In genomic region chr3:4723921-4724698, GRCh38 we compare ENCODE assay signal across 1 cellular context.
TF ChIP-seq lines count a peak whose summit lies in the region.

No MANE protein-coding gene starts in this region.

TF ChIP-seq in HepG2, 621 proteins besides CTCF, POLR2A, EP300 and RAD21 (continued from another document and continues in another):
- TF ChIP-seq RELA (CRISPR knock-in tag; IDR thresholded peaks at IDR 0.05), result no peak
- TF ChIP-seq, protein P1, sequence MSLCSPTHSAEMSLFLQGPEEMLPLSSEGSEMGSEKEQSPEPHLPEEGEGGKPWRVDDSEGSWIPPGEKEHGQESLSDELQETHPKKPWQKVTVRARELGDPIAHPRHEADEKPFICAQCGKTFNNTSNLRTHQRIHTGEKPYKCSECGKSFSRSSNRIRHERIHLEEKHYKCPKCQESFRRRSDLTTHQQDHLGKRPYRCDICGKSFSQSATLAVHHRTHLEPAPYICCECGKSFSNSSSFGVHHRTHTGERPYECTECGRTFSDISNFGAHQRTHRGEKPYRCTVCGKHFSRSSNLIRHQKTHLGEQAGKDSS (CRISPR knock-in tag; IDR thresholded peaks at IDR 0.05; ENCODE audit: borderline replicate concordance, low read depth), result no peak
- no peak for TF ChIP-seq CAMTA2 (CRISPR knock-in tag; IDR thresholded peaks at IDR 0.05; ENCODE audit: borderline replicate concordance)
- peak; percentile 68; the same call in 1 of the 2 replicates for TF ChIP-seq ZFP36L1 (CRISPR knock-in tag; IDR thresholded peaks at IDR 0.05)
- TF ChIP-seq ONECUT2 (CRISPR knock-in tag; IDR thresholded peaks at IDR 0.05), result no peak
- 0 out of 2 replicates have a peak, but pooled peaks have one; percentile 25 for TF ChIP-seq ZNF619 (CRISPR knock-in tag; IDR thresholded peaks at IDR 0.05)
- TF ChIP-seq, protein P2, sequence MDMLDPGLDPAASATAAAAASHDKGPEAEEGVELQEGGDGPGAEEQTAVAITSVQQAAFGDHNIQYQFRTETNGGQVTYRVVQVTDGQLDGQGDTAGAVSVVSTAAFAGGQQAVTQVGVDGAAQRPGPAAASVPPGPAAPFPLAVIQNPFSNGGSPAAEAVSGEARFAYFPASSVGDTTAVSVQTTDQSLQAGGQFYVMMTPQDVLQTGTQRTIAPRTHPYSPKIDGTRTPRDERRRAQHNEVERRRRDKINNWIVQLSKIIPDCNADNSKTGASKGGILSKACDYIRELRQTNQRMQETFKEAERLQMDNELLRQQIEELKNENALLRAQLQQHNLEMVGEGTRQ (IDR thresholded peaks at IDR 0.05; ENCODE audit: low read depth, low read length), result no peak
- TF ChIP-seq, protein P2 (CRISPR knock-in tag; IDR thresholded peaks at IDR 0.05; ENCODE audit: borderline replicate concordance), result no peak
- no peak for TF ChIP-seq ZFP41 (CRISPR knock-in tag; IDR thresholded peaks at IDR 0.05; ENCODE audit: borderline replicate concordance)
- TF ChIP-seq NFATC3 (CRISPR knock-in tag; IDR thresholded peaks at IDR 0.05), result no peak
- TF ChIP-seq, protein P3, sequence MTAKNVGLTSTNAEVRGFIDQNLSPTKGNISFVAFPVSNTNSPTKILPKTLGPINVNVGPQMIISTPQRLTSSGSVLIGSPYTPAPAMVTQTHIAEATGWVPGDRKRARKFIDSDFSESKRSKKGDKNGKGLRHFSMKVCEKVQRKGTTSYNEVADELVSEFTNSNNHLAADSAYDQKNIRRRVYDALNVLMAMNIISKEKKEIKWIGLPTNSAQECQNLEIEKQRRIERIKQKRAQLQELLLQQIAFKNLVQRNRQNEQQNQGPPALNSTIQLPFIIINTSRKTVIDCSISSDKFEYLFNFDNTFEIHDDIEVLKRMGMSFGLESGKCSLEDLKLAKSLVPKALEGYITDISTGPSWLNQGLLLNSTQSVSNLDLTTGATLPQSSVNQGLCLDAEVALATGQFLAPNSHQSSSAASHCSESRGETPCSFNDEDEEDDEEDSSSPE (CRISPR knock-in tag; IDR thresholded peaks at IDR 0.05), result 0 out of 2 replicates have a peak, but pooled peaks have one; percentile 26
- TF ChIP-seq MTA3 (CRISPR knock-in tag; IDR thresholded peaks at IDR 0.05), result no peak
- TF ChIP-seq, protein P4, sequence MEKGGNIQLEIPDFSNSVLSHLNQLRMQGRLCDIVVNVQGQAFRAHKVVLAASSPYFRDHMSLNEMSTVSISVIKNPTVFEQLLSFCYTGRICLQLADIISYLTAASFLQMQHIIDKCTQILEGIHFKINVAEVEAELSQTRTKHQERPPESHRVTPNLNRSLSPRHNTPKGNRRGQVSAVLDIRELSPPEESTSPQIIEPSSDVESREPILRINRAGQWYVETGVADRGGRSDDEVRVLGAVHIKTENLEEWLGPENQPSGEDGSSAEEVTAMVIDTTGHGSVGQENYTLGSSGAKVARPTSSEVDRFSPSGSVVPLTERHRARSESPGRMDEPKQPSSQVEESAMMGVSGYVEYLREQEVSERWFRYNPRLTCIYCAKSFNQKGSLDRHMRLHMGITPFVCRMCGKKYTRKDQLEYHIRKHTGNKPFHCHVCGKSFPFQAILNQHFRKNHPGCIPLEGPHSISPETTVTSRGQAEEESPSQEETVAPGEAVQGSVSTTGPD (CRISPR knock-in tag; IDR thresholded peaks at IDR 0.05), result no peak
- TF ChIP-seq HDAC1 (CRISPR knock-in tag; IDR thresholded peaks at IDR 0.05), result 0 out of 2 replicates have a peak, but pooled peaks have one; percentile 46
- TF ChIP-seq ZZZ3 (CRISPR knock-in tag; IDR thresholded peaks at IDR 0.05; ENCODE audit: borderline replicate concordance), result no peak
- TF ChIP-seq ZFAT (CRISPR knock-in tag; conservative IDR thresholded peaks at IDR 0.05), result no peak
- TF ChIP-seq CSRNP2 (CRISPR knock-in tag; conservative IDR thresholded peaks at IDR 0.05; ENCODE audit: low read depth), result no peak
- no peak for TF ChIP-seq FIP1L1 (IDR thresholded peaks at IDR 0.05; ENCODE audit: borderline replicate concordance, insufficient read depth, low read depth, low read length)
- no peak for TF ChIP-seq TRIM24 (CRISPR knock-in tag; IDR thresholded peaks at IDR 0.05)
- TF ChIP-seq, protein P5, sequence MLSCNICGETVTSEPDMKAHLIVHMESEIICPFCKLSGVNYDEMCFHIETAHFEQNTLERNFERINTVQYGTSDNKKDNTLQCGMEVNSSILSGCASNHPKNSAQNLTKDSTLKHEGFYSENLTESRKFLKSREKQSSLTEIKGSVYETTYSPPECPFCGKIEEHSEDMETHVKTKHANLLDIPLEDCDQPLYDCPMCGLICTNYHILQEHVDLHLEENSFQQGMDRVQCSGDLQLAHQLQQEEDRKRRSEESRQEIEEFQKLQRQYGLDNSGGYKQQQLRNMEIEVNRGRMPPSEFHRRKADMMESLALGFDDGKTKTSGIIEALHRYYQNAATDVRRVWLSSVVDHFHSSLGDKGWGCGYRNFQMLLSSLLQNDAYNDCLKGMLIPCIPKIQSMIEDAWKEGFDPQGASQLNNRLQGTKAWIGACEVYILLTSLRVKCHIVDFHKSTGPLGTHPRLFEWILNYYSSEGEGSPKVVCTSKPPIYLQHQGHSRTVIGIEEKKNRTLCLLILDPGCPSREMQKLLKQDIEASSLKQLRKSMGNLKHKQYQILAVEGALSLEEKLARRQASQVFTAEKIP (CRISPR knock-in tag; IDR thresholded peaks at IDR 0.05; ENCODE audit: borderline replicate concordance), result no peak
- peak; percentile 60 to 85; a peak in 3 of 4 replicates for TF ChIP-seq NR2F1 (CRISPR knock-in tag; IDR thresholded peaks at IDR 0.05)
- TF ChIP-seq RNF2 (conservative IDR thresholded peaks at IDR 0.05; ENCODE audit: low read depth), result peak; percentile 59; the same call in 1 of the 2 replicates
- no peak for TF ChIP-seq NFRKB (IDR thresholded peaks at IDR 0.05)
- no peak for TF ChIP-seq SSRP1 (CRISPR knock-in tag; IDR thresholded peaks at IDR 0.05)
- TF ChIP-seq, protein P6, sequence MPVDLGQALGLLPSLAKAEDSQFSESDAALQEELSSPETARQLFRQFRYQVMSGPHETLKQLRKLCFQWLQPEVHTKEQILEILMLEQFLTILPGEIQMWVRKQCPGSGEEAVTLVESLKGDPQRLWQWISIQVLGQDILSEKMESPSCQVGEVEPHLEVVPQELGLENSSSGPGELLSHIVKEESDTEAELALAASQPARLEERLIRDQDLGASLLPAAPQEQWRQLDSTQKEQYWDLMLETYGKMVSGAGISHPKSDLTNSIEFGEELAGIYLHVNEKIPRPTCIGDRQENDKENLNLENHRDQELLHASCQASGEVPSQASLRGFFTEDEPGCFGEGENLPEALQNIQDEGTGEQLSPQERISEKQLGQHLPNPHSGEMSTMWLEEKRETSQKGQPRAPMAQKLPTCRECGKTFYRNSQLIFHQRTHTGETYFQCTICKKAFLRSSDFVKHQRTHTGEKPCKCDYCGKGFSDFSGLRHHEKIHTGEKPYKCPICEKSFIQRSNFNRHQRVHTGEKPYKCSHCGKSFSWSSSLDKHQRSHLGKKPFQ (CRISPR knock-in tag; IDR thresholded peaks at IDR 0.05; ENCODE audit: insufficient replicate concordance), result peak; percentile 97
- no peak for TF ChIP-seq KMT2A (CRISPR knock-in tag; IDR thresholded peaks at IDR 0.05)
- TF ChIP-seq SKI (IDR thresholded peaks at IDR 0.05; ENCODE audit: partially characterized antibody), result peak; percentile 94
- TF ChIP-seq, protein P7, sequence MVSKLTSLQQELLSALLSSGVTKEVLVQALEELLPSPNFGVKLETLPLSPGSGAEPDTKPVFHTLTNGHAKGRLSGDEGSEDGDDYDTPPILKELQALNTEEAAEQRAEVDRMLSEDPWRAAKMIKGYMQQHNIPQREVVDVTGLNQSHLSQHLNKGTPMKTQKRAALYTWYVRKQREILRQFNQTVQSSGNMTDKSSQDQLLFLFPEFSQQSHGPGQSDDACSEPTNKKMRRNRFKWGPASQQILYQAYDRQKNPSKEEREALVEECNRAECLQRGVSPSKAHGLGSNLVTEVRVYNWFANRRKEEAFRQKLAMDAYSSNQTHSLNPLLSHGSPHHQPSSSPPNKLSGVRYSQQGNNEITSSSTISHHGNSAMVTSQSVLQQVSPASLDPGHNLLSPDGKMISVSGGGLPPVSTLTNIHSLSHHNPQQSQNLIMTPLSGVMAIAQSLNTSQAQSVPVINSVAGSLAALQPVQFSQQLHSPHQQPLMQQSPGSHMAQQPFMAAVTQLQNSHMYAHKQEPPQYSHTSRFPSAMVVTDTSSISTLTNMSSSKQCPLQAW (CRISPR knock-in tag; IDR thresholded peaks at IDR 0.05), result peak; percentile 44; the same call in 1 of the 2 replicates
- TF ChIP-seq ZNF572 (CRISPR knock-in tag; IDR thresholded peaks at IDR 0.05), result no peak
- TF ChIP-seq ZNF44 (CRISPR knock-in tag; IDR thresholded peaks at IDR 0.05), result no peak
- no peak for TF ChIP-seq MZF1 (CRISPR knock-in tag; IDR thresholded peaks at IDR 0.05; ENCODE audit: borderline replicate concordance)
- TF ChIP-seq, protein P8, sequence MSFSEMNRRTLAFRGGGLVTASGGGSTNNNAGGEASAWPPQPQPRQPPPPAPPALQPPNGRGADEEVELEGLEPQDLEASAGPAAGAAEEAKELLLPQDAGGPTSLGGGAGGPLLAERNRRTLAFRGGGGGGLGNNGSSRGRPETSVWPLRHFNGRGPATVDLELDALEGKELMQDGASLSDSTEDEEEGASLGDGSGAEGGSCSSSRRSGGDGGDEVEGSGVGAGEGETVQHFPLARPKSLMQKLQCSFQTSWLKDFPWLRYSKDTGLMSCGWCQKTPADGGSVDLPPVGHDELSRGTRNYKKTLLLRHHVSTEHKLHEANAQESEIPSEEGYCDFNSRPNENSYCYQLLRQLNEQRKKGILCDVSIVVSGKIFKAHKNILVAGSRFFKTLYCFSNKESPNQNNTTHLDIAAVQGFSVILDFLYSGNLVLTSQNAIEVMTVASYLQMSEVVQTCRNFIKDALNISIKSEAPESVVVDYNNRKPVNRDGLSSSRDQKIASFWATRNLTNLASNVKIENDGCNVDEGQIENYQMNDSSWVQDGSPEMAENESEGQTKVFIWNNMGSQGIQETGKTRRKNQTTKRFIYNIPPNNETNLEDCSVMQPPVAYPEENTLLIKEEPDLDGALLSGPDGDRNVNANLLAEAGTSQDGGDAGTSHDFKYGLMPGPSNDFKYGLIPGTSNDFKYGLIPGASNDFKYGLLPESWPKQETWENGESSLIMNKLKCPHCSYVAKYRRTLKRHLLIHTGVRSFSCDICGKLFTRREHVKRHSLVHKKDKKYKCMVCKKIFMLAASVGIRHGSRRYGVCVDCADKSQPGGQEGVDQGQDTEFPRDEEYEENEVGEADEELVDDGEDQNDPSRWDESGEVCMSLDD (CRISPR knock-in tag; IDR thresholded peaks at IDR 0.05; ENCODE audit: borderline replicate concordance), result no peak
- TF ChIP-seq BATF2 (CRISPR knock-in tag; IDR thresholded peaks at IDR 0.05), result no peak
- TF ChIP-seq, protein P9, sequence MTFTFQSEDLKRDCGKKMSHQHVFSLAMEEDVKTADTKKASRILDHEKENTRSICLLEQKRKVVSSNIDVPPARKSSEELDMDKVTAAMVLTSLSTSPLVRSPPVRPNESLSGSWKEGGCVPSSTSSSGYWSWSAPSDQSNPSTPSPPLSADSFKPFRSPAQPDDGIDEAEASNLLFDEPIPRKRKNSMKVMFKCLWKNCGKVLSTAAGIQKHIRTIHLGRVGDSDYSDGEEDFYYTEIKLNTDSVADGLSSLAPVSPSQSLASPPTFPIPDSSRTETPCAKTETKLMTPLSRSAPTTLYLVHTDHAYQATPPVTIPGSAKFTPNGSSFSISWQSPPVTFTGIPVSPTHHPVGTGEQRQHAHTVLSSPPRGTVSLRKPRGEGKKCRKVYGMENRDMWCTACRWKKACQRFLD (CRISPR knock-in tag; IDR thresholded peaks at IDR 0.05; ENCODE audit: borderline replicate concordance), result no peak
- peak; percentile 54; the same call in 1 of the 2 replicates for TF ChIP-seq HDAC2 (CRISPR knock-in tag; IDR thresholded peaks at IDR 0.05)
- TF ChIP-seq ZNF652 (CRISPR knock-in tag; IDR thresholded peaks at IDR 0.05; ENCODE audit: borderline replicate concordance, low read depth), result no peak
- no peak for TF ChIP-seq PRPF4 (IDR thresholded peaks at IDR 0.05; ENCODE audit: low read depth, low read length, poor library complexity, severe bottlenecking)
- TF ChIP-seq JUND (CRISPR knock-in tag; IDR thresholded peaks at IDR 0.05), result 0 out of 2 replicates have a peak, but pooled peaks have one; percentile 64
- TF ChIP-seq, protein P10, sequence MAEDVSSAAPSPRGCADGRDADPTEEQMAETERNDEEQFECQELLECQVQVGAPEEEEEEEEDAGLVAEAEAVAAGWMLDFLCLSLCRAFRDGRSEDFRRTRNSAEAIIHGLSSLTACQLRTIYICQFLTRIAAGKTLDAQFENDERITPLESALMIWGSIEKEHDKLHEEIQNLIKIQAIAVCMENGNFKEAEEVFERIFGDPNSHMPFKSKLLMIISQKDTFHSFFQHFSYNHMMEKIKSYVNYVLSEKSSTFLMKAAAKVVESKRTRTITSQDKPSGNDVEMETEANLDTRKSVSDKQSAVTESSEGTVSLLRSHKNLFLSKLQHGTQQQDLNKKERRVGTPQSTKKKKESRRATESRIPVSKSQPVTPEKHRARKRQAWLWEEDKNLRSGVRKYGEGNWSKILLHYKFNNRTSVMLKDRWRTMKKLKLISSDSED (CRISPR knock-in tag; IDR thresholded peaks at IDR 0.05), result no peak
- peak; percentile 50 for TF ChIP-seq HOXA3 (CRISPR knock-in tag; IDR thresholded peaks at IDR 0.05)
- TF ChIP-seq, protein P11, sequence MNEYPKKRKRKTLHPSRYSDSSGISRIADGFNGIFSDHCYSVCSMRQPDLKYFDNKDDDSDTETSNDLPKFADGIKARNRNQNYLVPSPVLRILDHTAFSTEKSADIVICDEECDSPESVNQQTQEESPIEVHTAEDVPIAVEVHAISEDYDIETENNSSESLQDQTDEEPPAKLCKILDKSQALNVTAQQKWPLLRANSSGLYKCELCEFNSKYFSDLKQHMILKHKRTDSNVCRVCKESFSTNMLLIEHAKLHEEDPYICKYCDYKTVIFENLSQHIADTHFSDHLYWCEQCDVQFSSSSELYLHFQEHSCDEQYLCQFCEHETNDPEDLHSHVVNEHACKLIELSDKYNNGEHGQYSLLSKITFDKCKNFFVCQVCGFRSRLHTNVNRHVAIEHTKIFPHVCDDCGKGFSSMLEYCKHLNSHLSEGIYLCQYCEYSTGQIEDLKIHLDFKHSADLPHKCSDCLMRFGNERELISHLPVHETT (CRISPR knock-in tag; conservative IDR thresholded peaks at IDR 0.05), result no peak
